Comparison of ENCODE assay signal across 8 cellular contexts in the genomic region with DNA sequence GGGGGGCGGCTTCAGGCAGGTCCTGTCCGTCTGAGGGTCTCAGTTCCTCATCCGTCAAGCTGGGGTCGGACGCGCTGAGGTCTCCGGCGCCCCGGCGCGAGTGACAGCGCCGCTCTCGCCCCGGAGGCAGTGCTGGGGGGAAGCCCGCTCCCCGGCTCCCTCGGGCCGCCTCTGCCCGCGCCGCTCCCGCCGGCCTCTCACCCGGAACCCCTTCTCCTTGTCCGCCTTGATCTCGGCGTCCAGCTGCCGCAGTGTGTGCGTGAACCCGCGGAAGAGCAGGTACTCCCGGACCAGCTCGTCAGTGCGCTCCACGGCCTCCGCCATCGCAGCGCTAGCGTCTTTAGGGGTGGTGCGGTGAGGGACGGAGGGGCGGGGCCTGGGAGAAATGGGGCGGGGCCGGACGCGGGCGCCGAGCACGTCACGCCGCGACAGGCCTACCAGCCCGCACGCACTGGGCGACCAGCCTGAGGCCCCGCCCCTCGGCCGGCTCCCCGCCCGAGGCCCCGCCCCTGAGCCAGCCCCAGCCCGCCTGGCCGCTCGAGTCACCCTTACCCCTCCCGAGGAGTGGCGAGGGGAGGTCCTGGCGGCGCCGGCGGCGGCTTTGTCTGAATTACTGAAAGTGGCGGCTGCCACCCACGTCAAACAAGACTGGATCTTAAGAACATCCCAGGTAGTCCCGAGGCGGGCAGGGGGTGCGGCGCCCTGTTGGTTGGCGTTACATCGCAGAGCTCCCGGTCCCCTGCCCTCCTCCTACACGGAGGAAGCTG. TPM values are rescaled to one million over a fixed set of nuclear protein-coding genes. Genes with fewer than 3 reads are reported as not detected.
A peak's percentile ranks its signal among the peaks of the same experiment; 100 is the strongest.
DNase-seq lines count a peak whose midpoint lies in the region; ATAC-seq and TF ChIP-seq lines count a peak whose summit lies in the region.

A gene (minus strand): TSS at position 348 of the 767 bp plus-strand sequence. CDS start 24 bp downstream, at position 324.

- H3K23ac ChIP-seq in H9 (ENCODE audit: insufficient read length, low read depth, low read length): no peak within 1 kb of the TSS

- H3K27ac ChIP-seq in H9 (ENCODE audit: insufficient read length, low read depth, low read length): no peak within 1 kb of the TSS
- H3K27ac ChIP-seq in RWPE2 (ENCODE audit: poor library complexity, severe bottlenecking): peak within 1 kb of the TSS; percentile 22

- H3K9me2 ChIP-seq in Loucy (replicated peaks; ENCODE audit: low read depth, low read length): no peaks in the 10 kb centered on the region

- H3K9me3 Mint-ChIP-seq in H9 (no peaks in the 10 kb centered on the region), nephron (no peaks in the 10 kb centered on the region)
- no peaks in the 10 kb centered on the region for H3K9me3 Mint-ChIP-seq in activated T-helper 2 cell treated with anti-CD3 and anti-CD28 coated beads, Interferon-gamma antibody, Interleukin-2, Interleukin-4, amounts not matched to agents 10 μg/mL and 5 μg/mL and 100 μg/mL, durations not matched to agents 14 hours and 24 hours and 36 hours
- no peaks in the 10 kb centered on the region for H3K9me3 Mint-ChIP-seq in stimulated activated naive CD8-positive, alpha-beta T cell treated with anti-CD3 and anti-CD28 coated beads, Interleukin-15, Interleukin-2, amounts not matched to agents 100 ng/mL and 50 ng/mL, for 24 hours

- H2AFZ ChIP-seq in H9 (ENCODE audit: low read length) (peak within 1 kb of the TSS; percentile 34), Loucy (ENCODE audit: low read length) (peak within 1 kb of the TSS; percentile 99)

- no peak within 1 kb of the TSS for H4K91ac ChIP-seq in H9 (ENCODE audit: insufficient read length, low read depth, low read length)

- no peak within 1 kb of the TSS for H2AK5ac ChIP-seq in H9 (ENCODE audit: insufficient read length, low read length)

- TF ChIP-seq CTCF in H9 (conservative IDR thresholded peaks at IDR 0.05) (no peak), Loucy (conservative IDR thresholded peaks at IDR 0.05; ENCODE audit: low read length) (0 out of 2 replicates have a peak, but pooled peaks have one; percentile 19), RWPE2 (IDR thresholded peaks at IDR 0.05; ENCODE audit: poor library complexity, severe bottlenecking) (no peak), nephron (IDR thresholded peaks at IDR 0.05; ENCODE audit: unreplicated experiment in 3 of 3) (no peak)

- no peaks in the 10 kb centered on the region for H3K9me3 ChIP-seq in ES-I3 (ENCODE audit: control insufficient read depth, insufficient read depth, low read length)
- no peaks in the 10 kb centered on the region for H3K9me3 ChIP-seq in H9 (ENCODE audit: control insufficient read depth, low read depth, low read length)
- no peaks in the 10 kb centered on the region for H3K9me3 ChIP-seq in Loucy (ENCODE audit: insufficient read depth, low read depth, low read length)
- no peaks in the 10 kb centered on the region for H3K9me3 ChIP-seq in RWPE2 (ENCODE audit: severe bottlenecking)

- intact Hi-C loops in activated T-helper 2 cell treated with anti-CD3 and anti-CD28 coated beads, Interferon-gamma antibody, Interleukin-2, Interleukin-4, amounts not matched to agents 10 μg/mL and 5 μg/mL and 100 μg/mL, durations not matched to agents 14 hours and 24 hours and 36 hours (cut with micrococcal nuclease): loop anchor here (1.0 to 5.0 kb wide), 5 partner anchors 41 to 766 kb away; a partner anchor contains a TSS

- no peak within 1 kb of the TSS for H3T11ph ChIP-seq in H9 (ENCODE audit: low read length)

- no peak within 1 kb of the TSS for H3K18ac ChIP-seq in H9 (ENCODE audit: insufficient read length, low read depth, low read length)

- H3K36me3 ChIP-seq in ES-I3 (ENCODE audit: insufficient read depth, low read length) (no peaks in the 10 kb centered on the region), Loucy (ENCODE audit: insufficient read depth, low read length) (no peaks in the 10 kb centered on the region), RWPE2 (ENCODE audit: low read depth) (peaks cover 4% of the 10 kb centered on the region; the same call in 1 of the 2 replicates)

- H3K4me3 Mint-ChIP-seq in H9: peak within 1 kb of the TSS; percentile 92 to 96
- peak within 1 kb of the TSS; percentile 95 for H3K4me3 Mint-ChIP-seq in activated T-helper 2 cell treated with anti-CD3 and anti-CD28 coated beads, Interferon-gamma antibody, Interleukin-2, Interleukin-4, amounts not matched to agents 10 μg/mL and 5 μg/mL and 100 μg/mL, durations not matched to agents 14 hours and 24 hours and 36 hours (ENCODE audit: low read depth)
- H3K4me3 Mint-ChIP-seq in nephron: peak within 1 kb of the TSS; percentile 91 to 100 (median 96)
- peak within 1 kb of the TSS; percentile 90 for H3K4me3 Mint-ChIP-seq in stimulated activated naive CD8-positive, alpha-beta T cell treated with anti-CD3 and anti-CD28 coated beads, Interleukin-15, Interleukin-2, amounts not matched to agents 100 ng/mL and 50 ng/mL, for 24 hours

- peak within 1 kb of the TSS; percentile 90 for H3K9ac ChIP-seq in ES-I3 (ENCODE audit: low read depth, low read length)
- H3K9ac ChIP-seq in H9 (ENCODE audit: extremely low read depth, insufficient read length, low read length): peak within 1 kb of the TSS; percentile 72
- peak within 1 kb of the TSS; percentile 79 for H3K9ac ChIP-seq in Loucy (ENCODE audit: low read depth, low read length, poor library complexity, severe bottlenecking)

- H3K79me2 ChIP-seq in H9 (ENCODE audit: insufficient read depth, low read length) (no peaks in the 10 kb centered on the region), Loucy (ENCODE audit: insufficient read depth, low read length) (peaks cover 4% of the 10 kb centered on the region; the same call in 1 of the 2 replicates)

- no peaks in the 10 kb centered on the region for H3K27me3 ChIP-seq in H9 (ENCODE audit: insufficient read depth, low read length)
- no peaks in the 10 kb centered on the region for H3K27me3 ChIP-seq in Loucy (ENCODE audit: insufficient read depth, low read length, poor library complexity, severe bottlenecking)
- H3K27me3 ChIP-seq in RWPE2 (ENCODE audit: insufficient read depth, poor library complexity, severe bottlenecking): no peaks in the 10 kb centered on the region

- H3K4me1 ChIP-seq in ES-I3 (ENCODE audit: insufficient read depth, low read length) (peaks cover 5% of the 10 kb centered on the region), H9 (ENCODE audit: insufficient read depth, low read length) (0 out of 2 replicates have a peak, but pooled peaks cover 2% of the 10 kb centered on the region), Loucy (ENCODE audit: insufficient read depth, low read length, poor library complexity, severe bottlenecking) (peaks cover 30% of the 10 kb centered on the region), RWPE2 (ENCODE audit: insufficient read depth, poor library complexity, severe bottlenecking) (no peaks in the 10 kb centered on the region)

- H3K36me3 Mint-ChIP-seq in H9 (ENCODE audit: insufficient read depth in 1 of 3, low read depth in 3 of 3) (peaks cover 0 to under 1% (median 0%) of the 10 kb centered on the region in 3 experiments; a peak in 1 of 7 replicates), nephron (ENCODE audit: low read depth) (peaks cover 10% of the 10 kb centered on the region)
- peaks cover 5% of the 10 kb centered on the region for H3K36me3 Mint-ChIP-seq in activated T-helper 2 cell treated with anti-CD3 and anti-CD28 coated beads, Interferon-gamma antibody, Interleukin-2, Interleukin-4, amounts not matched to agents 10 μg/mL and 5 μg/mL and 100 μg/mL, durations not matched to agents 14 hours and 24 hours and 36 hours (ENCODE audit: low read depth)
- peaks cover 11% of the 10 kb centered on the region for H3K36me3 Mint-ChIP-seq in stimulated activated naive CD8-positive, alpha-beta T cell treated with anti-CD3 and anti-CD28 coated beads, Interleukin-15, Interleukin-2, amounts not matched to agents 100 ng/mL and 50 ng/mL, for 24 hours (ENCODE audit: low read depth)

- no peaks in the 10 kb centered on the region for H3K79me1 ChIP-seq in H9 (ENCODE audit: insufficient read depth, low read depth, low read length, poor library complexity, severe bottlenecking)

- no peaks in the 10 kb centered on the region for H3F3A ChIP-seq in Loucy (ENCODE audit: low read depth)

- no peak within 1 kb of the TSS for H2BK15ac ChIP-seq in H9 (ENCODE audit: low read depth, low read length)

- H3K27me3 Mint-ChIP-seq in H9 (ENCODE audit: low read depth) (peaks cover 10% of the 10 kb centered on the region), nephron (ENCODE audit: low read depth) (peaks cover 3% of the 10 kb centered on the region)
- H3K27me3 Mint-ChIP-seq in activated T-helper 2 cell treated with anti-CD3 and anti-CD28 coated beads, Interferon-gamma antibody, Interleukin-2, Interleukin-4, amounts not matched to agents 10 μg/mL and 5 μg/mL and 100 μg/mL, durations not matched to agents 14 hours and 24 hours and 36 hours (ENCODE audit: low read depth): no peaks in the 10 kb centered on the region
- no peaks in the 10 kb centered on the region for H3K27me3 Mint-ChIP-seq in stimulated activated naive CD8-positive, alpha-beta T cell treated with anti-CD3 and anti-CD28 coated beads, Interleukin-15, Interleukin-2, amounts not matched to agents 100 ng/mL and 50 ng/mL, for 24 hours

- H3K4me2 ChIP-seq in H9 (ENCODE audit: insufficient read depth, insufficient read length, low read length): peak within 1 kb of the TSS; percentile 85
- peak within 1 kb of the TSS; percentile 92 for H3K4me2 ChIP-seq in Loucy (ENCODE audit: low read depth, low read length, poor library complexity, severe bottlenecking)

- H4K8ac ChIP-seq in H9 (replicated peaks; ENCODE audit: insufficient read length, low read depth, low read length): no peak within 1 kb of the TSS

- DNase-seq in H9: peak; percentile 97
- peak; percentile 90 for DNase-seq in RWPE2 (ENCODE audit: low spot score)
- DNase-seq in activated T-helper 2 cell treated with anti-CD3 and anti-CD28 coated beads, Interferon-gamma antibody, Interleukin-2, Interleukin-4, amounts not matched to agents 10 μg/mL and 5 μg/mL and 100 μg/mL, durations not matched to agents 14 hours and 24 hours and 36 hours (ENCODE audit: low spot score): peak; percentile 86
- DNase-seq in fibroblast of peridontal ligament (ENCODE audit: extremely low read depth): peak; percentile 80

- H2BK12ac ChIP-seq in H9 (ENCODE audit: insufficient read length, low read depth, low read length): no peak within 1 kb of the TSS

- H3K27ac Mint-ChIP-seq in H9: peak within 1 kb of the TSS in 1 of 3 experiments; percentile 97; a peak in 2 of 7 replicates
- peak within 1 kb of the TSS; percentile 96 for H3K27ac Mint-ChIP-seq in activated T-helper 2 cell treated with anti-CD3 and anti-CD28 coated beads, Interferon-gamma antibody, Interleukin-2, Interleukin-4, amounts not matched to agents 10 μg/mL and 5 μg/mL and 100 μg/mL, durations not matched to agents 14 hours and 24 hours and 36 hours
- peak within 1 kb of the TSS; percentile 91 to 98 (median 96) for H3K27ac Mint-ChIP-seq in nephron
- H3K27ac Mint-ChIP-seq in stimulated activated naive CD8-positive, alpha-beta T cell treated with anti-CD3 and anti-CD28 coated beads, Interleukin-15, Interleukin-2, amounts not matched to agents 100 ng/mL and 50 ng/mL, for 24 hours: peak within 1 kb of the TSS; percentile 92

- H4K5ac ChIP-seq in H9 (ENCODE audit: insufficient read length, low read depth, low read length): no peak within 1 kb of the TSS

- no peak within 1 kb of the TSS for H2BK5ac ChIP-seq in H9 (ENCODE audit: insufficient read length, low read length)

- no peak within 1 kb of the TSS for H2BK120ac ChIP-seq in H9 (ENCODE audit: low read depth, low read length, poor library complexity, severe bottlenecking)

- H4K20me1 ChIP-seq in H9 (ENCODE audit: control insufficient read depth, insufficient read depth, insufficient read length): no peaks in the 10 kb centered on the region
- H4K20me1 ChIP-seq in Loucy (ENCODE audit: insufficient read depth, low read length, poor library complexity, severe bottlenecking): no peaks in the 10 kb centered on the region

- no CpG with 5 or more reads among the region's 82 CpGs for WGBS in H9 (ENCODE audit: extremely low coverage, insufficient read length, low lambda C conversion rate)

- H3K4me3 ChIP-seq in Loucy (ENCODE audit: low read length, poor library complexity, severe bottlenecking) (peak within 1 kb of the TSS; percentile 84), RWPE2 (ENCODE audit: severe bottlenecking) (peak within 1 kb of the TSS; percentile 93)

- H2BK20ac ChIP-seq in H9 (ENCODE audit: low read depth, low read length, poor library complexity, severe bottlenecking): no peak within 1 kb of the TSS

- no peak within 1 kb of the TSS for H3K56ac ChIP-seq in H9 (ENCODE audit: insufficient read length, low read depth, low read length)

- peak within 1 kb of the TSS; percentile 94 for H3K14ac ChIP-seq in H9 (ENCODE audit: insufficient read depth, low read length)

- peaks cover 10 to 25% of the 10 kb centered on the region in 2 experiments for H3K4me1 Mint-ChIP-seq in H9
- H3K4me1 Mint-ChIP-seq in activated T-helper 2 cell treated with anti-CD3 and anti-CD28 coated beads, Interferon-gamma antibody, Interleukin-2, Interleukin-4, amounts not matched to agents 10 μg/mL and 5 μg/mL and 100 μg/mL, durations not matched to agents 14 hours and 24 hours and 36 hours (ENCODE audit: low read depth): peaks cover 32% of the 10 kb centered on the region
- H3K4me1 Mint-ChIP-seq in nephron: peaks cover 25% of the 10 kb centered on the region
- H3K4me1 Mint-ChIP-seq in stimulated activated naive CD8-positive, alpha-beta T cell treated with anti-CD3 and anti-CD28 coated beads, Interleukin-15, Interleukin-2, amounts not matched to agents 100 ng/mL and 50 ng/mL, for 24 hours (ENCODE audit: low read depth): peaks cover 52% of the 10 kb centered on the region

- no peak within 1 kb of the TSS for H3K4ac ChIP-seq in H9 (ENCODE audit: low read depth, low read length)

- ATAC-seq in RWPE2 (ENCODE audit: low read depth): peak; percentile 92

- peaks cover 8% of the 10 kb centered on the region for H3K23me2 ChIP-seq in H9 (ENCODE audit: insufficient read length, low read depth, low read length, poor library complexity, severe bottlenecking)

RNA-seq across cellular contexts. Expression of the gene that starts here (rescaled TPM):
- total RNA-seq in H9 (2021): 7.3 and 9.4 TPM in 2 replicates
- 19.2 and 22.6 TPM in 2 replicates for total RNA-seq in activated T-helper 2 cell treated with anti-CD3 and anti-CD28 coated beads, Interferon-gamma antibody, Interleukin-2, Interleukin-4, amounts not matched to agents 10 μg/mL and 5 μg/mL and 100 μg/mL, durations not matched to agents 14 hours and 24 hours and 36 hours
